ENCODE assay signal across 1 cellular context in the genomic region with DNA sequence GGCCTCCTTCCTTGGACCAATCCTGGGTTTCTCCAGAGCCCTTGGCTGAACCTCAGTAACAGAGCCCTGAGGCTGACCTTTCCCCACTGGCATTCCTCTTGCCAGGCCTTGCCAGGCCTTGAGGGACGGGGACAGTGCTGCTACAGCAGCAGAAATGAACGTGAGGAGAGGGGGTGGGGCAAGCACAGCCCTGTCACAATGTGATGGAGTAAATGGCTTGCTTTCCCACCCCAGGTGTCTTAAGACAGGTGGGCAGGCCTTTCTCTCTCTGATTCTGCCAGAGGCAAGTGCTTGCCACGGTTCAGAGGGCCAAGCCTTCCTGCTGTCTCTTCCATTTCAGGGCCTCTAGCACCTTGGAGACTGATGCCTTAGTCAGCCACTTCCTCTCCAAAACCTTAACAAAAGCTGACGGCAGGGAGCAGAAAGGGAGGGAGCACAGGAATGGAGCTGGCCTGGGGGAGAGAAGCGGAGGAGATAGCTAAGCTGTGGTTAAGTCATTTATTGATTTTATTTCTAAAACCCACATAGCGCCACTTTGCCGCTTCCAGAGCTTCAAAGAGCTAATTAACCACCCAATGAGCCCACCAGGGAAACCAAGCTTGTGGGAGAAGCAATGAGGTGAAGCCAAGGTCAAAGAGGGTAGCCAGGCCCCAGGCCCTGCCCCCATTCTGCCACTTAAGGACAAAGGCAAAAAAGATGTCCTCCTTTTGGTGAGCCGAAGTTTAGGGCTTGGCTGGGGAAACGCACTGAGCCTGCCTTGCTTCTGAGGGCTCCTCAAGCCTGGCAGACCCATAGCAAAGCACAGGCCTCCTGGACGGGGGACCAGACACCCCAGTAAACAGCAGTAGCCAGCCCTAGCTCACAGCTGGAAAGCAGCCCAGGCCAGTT.
A peak's percentile ranks its signal among the peaks of the same experiment; 100 is the strongest.
TF ChIP-seq lines count a peak whose summit lies in the region.

No MANE protein-coding gene starts in this region.

TF ChIP-seq in GM12878, 131 proteins besides CTCF, POLR2A, EP300 and RAD21 (continued from another document):
- no peak for TF ChIP-seq FOXK2 (IDR thresholded peaks at IDR 0.05)
- TF ChIP-seq KAT2A (conservative IDR thresholded peaks at IDR 0.05; ENCODE audit: control insufficient read depth, low read depth, low read length), result no peak
- TF ChIP-seq, protein P1, sequence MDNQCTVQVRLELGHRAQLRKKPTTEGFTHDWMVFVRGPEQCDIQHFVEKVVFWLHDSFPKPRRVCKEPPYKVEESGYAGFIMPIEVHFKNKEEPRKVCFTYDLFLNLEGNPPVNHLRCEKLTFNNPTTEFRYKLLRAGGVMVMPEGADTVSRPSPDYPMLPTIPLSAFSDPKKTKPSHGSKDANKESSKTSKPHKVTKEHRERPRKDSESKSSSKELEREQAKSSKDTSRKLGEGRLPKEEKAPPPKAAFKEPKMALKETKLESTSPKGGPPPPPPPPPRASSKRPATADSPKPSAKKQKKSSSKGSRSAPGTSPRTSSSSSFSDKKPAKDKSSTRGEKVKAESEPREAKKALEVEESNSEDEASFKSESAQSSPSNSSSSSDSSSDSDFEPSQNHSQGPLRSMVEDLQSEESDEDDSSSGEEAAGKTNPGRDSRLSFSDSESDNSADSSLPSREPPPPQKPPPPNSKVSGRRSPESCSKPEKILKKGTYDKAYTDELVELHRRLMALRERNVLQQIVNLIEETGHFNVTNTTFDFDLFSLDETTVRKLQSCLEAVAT (IDR thresholded peaks at IDR 0.05), result no peak
- no peak for TF ChIP-seq TAF1 (IDR thresholded peaks at IDR 0.05; ENCODE audit: borderline replicate concordance, low read depth, low read length)
- TF ChIP-seq IRF4 (IDR thresholded peaks at IDR 0.05; ENCODE audit: low read depth, low read length), result no peak
- no peak for TF ChIP-seq ATF7 (IDR thresholded peaks at IDR 0.05; ENCODE audit: low read depth)
- no peak for TF ChIP-seq CHD2 (IDR thresholded peaks at IDR 0.05; ENCODE audit: borderline replicate concordance, low read depth, low read length)
- TF ChIP-seq PML (IDR thresholded peaks at IDR 0.05; ENCODE audit: low read length), result peak; percentile 30
- TF ChIP-seq BRCA1 (IDR thresholded peaks at IDR 0.05; ENCODE audit: low read depth, low read length), result no peak
TF ChIP-seq in GM12878: peak in this region for 7.
